1 cellular context compared by ENCODE assay signal in the genomic region with DNA sequence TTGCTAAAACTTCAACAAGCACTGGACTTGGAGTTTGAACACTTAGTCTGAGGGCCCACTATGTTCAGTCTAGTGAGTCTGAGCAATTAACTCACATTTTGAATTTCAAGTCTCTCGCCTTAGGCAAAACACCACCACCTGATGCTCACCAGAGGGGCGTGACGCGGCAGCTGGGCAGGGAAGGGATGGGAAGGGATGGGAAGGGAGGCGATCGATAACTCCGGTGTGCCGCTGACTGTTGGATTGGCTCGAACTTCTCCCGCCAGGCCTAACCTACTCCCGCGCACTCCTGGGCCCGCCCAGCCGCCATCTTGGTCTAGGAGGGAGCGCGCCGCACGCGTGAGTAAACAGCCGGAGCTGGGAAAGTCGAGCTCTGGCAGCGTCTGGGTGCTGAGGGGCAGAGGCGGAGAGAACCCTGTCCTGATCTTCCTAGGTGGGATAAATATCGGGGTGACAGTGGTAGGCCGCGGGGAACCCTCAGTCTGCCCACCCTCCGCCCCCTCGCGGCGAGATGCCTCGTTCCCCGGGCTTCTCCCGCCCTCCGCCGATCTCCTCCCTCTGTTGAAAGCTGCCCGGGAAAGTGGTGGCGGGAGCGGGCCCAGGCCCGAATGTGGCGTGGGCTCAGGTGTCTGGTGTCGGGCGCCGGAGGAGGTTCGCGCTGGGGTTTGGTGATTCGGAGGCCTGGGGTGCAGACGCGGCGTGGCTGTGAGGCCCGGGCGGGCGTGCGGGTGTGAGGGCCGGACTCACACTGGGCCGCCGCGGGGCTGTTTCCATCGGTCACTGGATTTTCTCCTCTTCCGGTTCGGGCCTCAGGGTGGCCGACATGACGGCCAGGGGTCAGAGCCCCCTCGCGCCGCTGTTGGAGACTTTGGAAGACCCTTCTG.
A peak's percentile ranks its signal among the peaks of the same experiment; 100 is the strongest.
TF ChIP-seq lines count a peak whose summit lies in the region.

A gene with protein sequence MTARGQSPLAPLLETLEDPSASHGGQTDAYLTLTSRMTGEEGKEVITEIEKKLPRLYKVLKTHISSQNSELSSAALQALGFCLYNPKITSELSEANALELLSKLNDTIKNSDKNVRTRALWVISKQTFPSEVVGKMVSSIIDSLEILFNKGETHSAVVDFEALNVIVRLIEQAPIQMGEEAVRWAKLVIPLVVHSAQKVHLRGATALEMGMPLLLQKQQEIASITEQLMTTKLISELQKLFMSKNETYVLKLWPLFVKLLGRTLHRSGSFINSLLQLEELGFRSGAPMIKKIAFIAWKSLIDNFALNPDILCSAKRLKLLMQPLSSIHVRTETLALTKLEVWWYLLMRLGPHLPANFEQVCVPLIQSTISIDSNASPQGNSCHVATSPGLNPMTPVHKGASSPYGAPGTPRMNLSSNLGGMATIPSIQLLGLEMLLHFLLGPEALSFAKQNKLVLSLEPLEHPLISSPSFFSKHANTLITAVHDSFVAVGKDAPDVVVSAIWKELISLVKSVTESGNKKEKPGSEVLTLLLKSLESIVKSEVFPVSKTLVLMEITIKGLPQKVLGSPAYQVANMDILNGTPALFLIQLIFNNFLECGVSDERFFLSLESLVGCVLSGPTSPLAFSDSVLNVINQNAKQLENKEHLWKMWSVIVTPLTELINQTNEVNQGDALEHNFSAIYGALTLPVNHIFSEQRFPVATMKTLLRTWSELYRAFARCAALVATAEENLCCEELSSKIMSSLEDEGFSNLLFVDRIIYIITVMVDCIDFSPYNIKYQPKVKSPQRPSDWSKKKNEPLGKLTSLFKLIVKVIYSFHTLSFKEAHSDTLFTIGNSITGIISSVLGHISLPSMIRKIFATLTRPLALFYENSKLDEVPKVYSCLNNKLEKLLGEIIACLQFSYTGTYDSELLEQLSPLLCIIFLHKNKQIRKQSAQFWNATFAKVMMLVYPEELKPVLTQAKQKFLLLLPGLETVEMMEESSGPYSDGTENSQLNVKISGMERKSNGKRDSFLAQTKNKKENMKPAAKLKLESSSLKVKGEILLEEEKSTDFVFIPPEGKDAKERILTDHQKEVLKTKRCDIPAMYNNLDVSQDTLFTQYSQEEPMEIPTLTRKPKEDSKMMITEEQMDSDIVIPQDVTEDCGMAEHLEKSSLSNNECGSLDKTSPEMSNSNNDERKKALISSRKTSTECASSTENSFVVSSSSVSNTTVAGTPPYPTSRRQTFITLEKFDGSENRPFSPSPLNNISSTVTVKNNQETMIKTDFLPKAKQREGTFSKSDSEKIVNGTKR (N-terminal part only) (plus strand): TSS at position 302 of the 884 bp plus-strand sequence. CDS start 522 bp downstream, at position 824.

TF ChIP-seq in HepG2, 621 proteins besides CTCF, POLR2A, EP300 and RAD21 (continues in another document):
- TF ChIP-seq NR2F1 (CRISPR knock-in tag; IDR thresholded peaks at IDR 0.05), result no peak
- TF ChIP-seq, protein P1, sequence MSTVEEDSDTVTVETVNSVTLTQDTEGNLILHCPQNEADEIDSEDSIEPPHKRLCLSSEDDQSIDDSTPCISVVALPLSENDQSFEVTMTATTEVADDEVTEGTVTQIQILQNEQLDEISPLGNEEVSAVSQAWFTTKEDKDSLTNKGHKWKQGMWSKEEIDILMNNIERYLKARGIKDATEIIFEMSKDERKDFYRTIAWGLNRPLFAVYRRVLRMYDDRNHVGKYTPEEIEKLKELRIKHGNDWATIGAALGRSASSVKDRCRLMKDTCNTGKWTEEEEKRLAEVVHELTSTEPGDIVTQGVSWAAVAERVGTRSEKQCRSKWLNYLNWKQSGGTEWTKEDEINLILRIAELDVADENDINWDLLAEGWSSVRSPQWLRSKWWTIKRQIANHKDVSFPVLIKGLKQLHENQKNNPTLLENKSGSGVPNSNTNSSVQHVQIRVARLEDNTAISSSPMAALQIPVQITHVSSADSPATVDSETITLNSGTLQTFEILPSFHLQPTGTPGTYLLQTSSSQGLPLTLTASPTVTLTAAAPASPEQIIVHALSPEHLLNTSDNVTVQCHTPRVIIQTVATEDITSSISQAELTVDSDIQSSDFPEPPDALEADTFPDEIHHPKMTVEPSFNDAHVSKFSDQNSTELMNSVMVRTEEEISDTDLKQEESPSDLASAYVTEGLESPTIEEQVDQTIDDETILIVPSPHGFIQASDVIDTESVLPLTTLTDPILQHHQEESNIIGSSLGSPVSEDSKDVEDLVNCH (CRISPR knock-in tag; IDR thresholded peaks at IDR 0.05), result no peak
- peak; percentile 89; the same call in 1 of the 2 replicates for TF ChIP-seq ZNF678 (CRISPR knock-in tag; IDR thresholded peaks at IDR 0.05)
- peak; percentile 50 for TF ChIP-seq RARA (CRISPR knock-in tag; IDR thresholded peaks at IDR 0.05)
- no peak for TF ChIP-seq RFX3 (CRISPR knock-in tag; IDR thresholded peaks at IDR 0.05)
- TF ChIP-seq ZNF558 (CRISPR knock-in tag; IDR thresholded peaks at IDR 0.05; ENCODE audit: borderline replicate concordance), result peak; percentile 86
- TF ChIP-seq, protein P2, sequence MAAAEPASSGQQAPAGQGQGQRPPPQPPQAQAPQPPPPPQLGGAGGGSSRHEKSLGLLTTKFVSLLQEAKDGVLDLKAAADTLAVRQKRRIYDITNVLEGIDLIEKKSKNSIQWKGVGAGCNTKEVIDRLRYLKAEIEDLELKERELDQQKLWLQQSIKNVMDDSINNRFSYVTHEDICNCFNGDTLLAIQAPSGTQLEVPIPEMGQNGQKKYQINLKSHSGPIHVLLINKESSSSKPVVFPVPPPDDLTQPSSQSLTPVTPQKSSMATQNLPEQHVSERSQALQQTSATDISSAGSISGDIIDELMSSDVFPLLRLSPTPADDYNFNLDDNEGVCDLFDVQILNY (CRISPR knock-in tag; conservative IDR thresholded peaks at IDR 0.05), result peak; percentile 97
- peak; percentile 7; the same call in 1 of the 2 replicates for TF ChIP-seq ZSCAN21 (CRISPR knock-in tag; IDR thresholded peaks at IDR 0.05; ENCODE audit: borderline replicate concordance)
- peak; percentile 92; the same call in 1 of the 2 replicates for TF ChIP-seq GLI4 (CRISPR knock-in tag; IDR thresholded peaks at IDR 0.05; ENCODE audit: borderline replicate concordance)
- TF ChIP-seq ZSCAN9 (CRISPR knock-in tag; IDR thresholded peaks at IDR 0.05; ENCODE audit: borderline replicate concordance), result peak; percentile 70; the same call in 1 of the 2 replicates
- TF ChIP-seq HNRNPUL1 (IDR thresholded peaks at IDR 0.05; ENCODE audit: low read depth, low read length), result 0 out of 2 replicates have a peak, but pooled peaks have one; percentile 83
- TF ChIP-seq NFIC (IDR thresholded peaks at IDR 0.05; ENCODE audit: low read length), result no peak
- peak; percentile 48; the same call in 1 of the 2 replicates for TF ChIP-seq ZNF224 (CRISPR knock-in tag; IDR thresholded peaks at IDR 0.05)
- peak; percentile 60; the same call in 1 of the 2 replicates for TF ChIP-seq ELF3 (CRISPR knock-in tag; IDR thresholded peaks at IDR 0.05)
- peak; percentile 93 for TF ChIP-seq KLF6 (CRISPR knock-in tag; IDR thresholded peaks at IDR 0.05)
- TF ChIP-seq ZNF746 (CRISPR knock-in tag; IDR thresholded peaks at IDR 0.05), result peak; percentile 87
- TF ChIP-seq, protein P3, sequence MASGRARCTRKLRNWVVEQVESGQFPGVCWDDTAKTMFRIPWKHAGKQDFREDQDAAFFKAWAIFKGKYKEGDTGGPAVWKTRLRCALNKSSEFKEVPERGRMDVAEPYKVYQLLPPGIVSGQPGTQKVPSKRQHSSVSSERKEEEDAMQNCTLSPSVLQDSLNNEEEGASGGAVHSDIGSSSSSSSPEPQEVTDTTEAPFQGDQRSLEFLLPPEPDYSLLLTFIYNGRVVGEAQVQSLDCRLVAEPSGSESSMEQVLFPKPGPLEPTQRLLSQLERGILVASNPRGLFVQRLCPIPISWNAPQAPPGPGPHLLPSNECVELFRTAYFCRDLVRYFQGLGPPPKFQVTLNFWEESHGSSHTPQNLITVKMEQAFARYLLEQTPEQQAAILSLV (CRISPR knock-in tag; IDR thresholded peaks at IDR 0.05; ENCODE audit: borderline replicate concordance), result peak; percentile 99
- TF ChIP-seq, protein P4, sequence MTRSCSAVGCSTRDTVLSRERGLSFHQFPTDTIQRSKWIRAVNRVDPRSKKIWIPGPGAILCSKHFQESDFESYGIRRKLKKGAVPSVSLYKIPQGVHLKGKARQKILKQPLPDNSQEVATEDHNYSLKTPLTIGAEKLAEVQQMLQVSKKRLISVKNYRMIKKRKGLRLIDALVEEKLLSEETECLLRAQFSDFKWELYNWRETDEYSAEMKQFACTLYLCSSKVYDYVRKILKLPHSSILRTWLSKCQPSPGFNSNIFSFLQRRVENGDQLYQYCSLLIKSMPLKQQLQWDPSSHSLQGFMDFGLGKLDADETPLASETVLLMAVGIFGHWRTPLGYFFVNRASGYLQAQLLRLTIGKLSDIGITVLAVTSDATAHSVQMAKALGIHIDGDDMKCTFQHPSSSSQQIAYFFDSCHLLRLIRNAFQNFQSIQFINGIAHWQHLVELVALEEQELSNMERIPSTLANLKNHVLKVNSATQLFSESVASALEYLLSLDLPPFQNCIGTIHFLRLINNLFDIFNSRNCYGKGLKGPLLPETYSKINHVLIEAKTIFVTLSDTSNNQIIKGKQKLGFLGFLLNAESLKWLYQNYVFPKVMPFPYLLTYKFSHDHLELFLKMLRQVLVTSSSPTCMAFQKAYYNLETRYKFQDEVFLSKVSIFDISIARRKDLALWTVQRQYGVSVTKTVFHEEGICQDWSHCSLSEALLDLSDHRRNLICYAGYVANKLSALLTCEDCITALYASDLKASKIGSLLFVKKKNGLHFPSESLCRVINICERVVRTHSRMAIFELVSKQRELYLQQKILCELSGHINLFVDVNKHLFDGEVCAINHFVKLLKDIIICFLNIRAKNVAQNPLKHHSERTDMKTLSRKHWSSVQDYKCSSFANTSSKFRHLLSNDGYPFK (CRISPR knock-in tag; IDR thresholded peaks at IDR 0.05; ENCODE audit: borderline replicate concordance), result peak; percentile 100
- peak; percentile 100 for TF ChIP-seq ASH2L (IDR thresholded peaks at IDR 0.05; ENCODE audit: insufficient read length, low read depth, low read length)
- peak; percentile 91 for TF ChIP-seq ZNF343 (CRISPR knock-in tag; IDR thresholded peaks at IDR 0.05)
- peak; percentile 90 for TF ChIP-seq GABPB1 (CRISPR knock-in tag; IDR thresholded peaks at IDR 0.05)
- TF ChIP-seq, protein P5, sequence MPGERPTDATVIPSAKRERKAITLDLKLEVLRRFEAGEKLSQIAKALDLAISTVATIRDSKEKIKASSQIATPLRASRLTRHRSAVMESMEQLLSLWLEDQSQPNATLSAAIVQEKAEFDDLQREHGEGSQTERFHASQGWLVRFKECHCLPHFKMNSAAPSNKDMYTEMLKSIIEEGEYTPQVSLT (CRISPR knock-in tag; IDR thresholded peaks at IDR 0.05; ENCODE audit: borderline replicate concordance, low read depth), result peak; percentile 87; the same call in 1 of the 2 replicates
- TF ChIP-seq ZNF674 (CRISPR knock-in tag; IDR thresholded peaks at IDR 0.05; ENCODE audit: low read depth), result no peak
- peak; percentile 90 for TF ChIP-seq ZNF709 (CRISPR knock-in tag; IDR thresholded peaks at IDR 0.05)
- TF ChIP-seq YY1 (IDR thresholded peaks at IDR 0.05; ENCODE audit: insufficient read depth, insufficient replicate concordance, low read depth, low read length), result peak; percentile 99
- TF ChIP-seq SRF (IDR thresholded peaks at IDR 0.05; ENCODE audit: low read depth, low read length), result peak; percentile 98
- no peak for TF ChIP-seq DPF2 (CRISPR knock-in tag; IDR thresholded peaks at IDR 0.05; ENCODE audit: borderline replicate concordance, low read depth)
- TF ChIP-seq, protein P6, sequence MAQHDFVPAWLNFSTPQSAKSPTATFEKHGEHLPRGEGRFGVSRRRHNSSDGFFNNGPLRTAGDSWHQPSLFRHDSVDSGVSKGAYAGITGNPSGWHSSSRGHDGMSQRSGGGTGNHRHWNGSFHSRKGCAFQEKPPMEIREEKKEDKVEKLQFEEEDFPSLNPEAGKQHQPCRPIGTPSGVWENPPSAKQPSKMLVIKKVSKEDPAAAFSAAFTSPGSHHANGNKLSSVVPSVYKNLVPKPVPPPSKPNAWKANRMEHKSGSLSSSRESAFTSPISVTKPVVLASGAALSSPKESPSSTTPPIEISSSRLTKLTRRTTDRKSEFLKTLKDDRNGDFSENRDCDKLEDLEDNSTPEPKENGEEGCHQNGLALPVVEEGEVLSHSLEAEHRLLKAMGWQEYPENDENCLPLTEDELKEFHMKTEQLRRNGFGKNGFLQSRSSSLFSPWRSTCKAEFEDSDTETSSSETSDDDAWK (CRISPR knock-in tag; IDR thresholded peaks at IDR 0.05), result no peak
- peak; percentile 99 for TF ChIP-seq POLR2AphosphoS2 (IDR thresholded peaks at IDR 0.05; ENCODE audit: low read depth, low read length)
- TF ChIP-seq ZNF768 (CRISPR knock-in tag; IDR thresholded peaks at IDR 0.05), result peak; percentile 69; the same call in 1 of the 2 replicates
- TF ChIP-seq, protein P7, sequence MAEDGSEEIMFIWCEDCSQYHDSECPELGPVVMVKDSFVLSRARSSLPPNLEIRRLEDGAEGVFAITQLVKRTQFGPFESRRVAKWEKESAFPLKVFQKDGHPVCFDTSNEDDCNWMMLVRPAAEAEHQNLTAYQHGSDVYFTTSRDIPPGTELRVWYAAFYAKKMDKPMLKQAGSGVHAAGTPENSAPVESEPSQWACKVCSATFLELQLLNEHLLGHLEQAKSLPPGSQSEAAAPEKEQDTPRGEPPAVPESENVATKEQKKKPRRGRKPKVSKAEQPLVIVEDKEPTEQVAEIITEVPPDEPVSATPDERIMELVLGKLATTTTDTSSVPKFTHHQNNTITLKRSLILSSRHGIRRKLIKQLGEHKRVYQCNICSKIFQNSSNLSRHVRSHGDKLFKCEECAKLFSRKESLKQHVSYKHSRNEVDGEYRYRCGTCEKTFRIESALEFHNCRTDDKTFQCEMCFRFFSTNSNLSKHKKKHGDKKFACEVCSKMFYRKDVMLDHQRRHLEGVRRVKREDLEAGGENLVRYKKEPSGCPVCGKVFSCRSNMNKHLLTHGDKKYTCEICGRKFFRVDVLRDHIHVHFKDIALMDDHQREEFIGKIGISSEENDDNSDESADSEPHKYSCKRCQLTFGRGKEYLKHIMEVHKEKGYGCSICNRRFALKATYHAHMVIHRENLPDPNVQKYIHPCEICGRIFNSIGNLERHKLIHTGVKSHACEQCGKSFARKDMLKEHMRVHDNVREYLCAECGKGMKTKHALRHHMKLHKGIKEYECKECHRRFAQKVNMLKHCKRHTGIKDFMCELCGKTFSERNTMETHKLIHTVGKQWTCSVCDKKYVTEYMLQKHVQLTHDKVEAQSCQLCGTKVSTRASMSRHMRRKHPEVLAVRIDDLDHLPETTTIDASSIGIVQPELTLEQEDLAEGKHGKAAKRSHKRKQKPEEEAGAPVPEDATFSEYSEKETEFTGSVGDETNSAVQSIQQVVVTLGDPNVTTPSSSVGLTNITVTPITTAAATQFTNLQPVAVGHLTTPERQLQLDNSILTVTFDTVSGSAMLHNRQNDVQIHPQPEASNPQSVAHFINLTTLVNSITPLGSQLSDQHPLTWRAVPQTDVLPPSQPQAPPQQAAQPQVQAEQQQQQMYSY (CRISPR knock-in tag; IDR thresholded peaks at IDR 0.05), result peak; percentile 12; the same call in 1 of the 2 replicates
- TF ChIP-seq PHF8 (CRISPR knock-in tag; IDR thresholded peaks at IDR 0.05), result peak; percentile 99
- TF ChIP-seq ZNF138 (CRISPR knock-in tag; IDR thresholded peaks at IDR 0.05; ENCODE audit: low read depth), result 0 out of 2 replicates have a peak, but pooled peaks have one; percentile 68
- peak; percentile 81 for TF ChIP-seq ZNF136 (CRISPR knock-in tag; IDR thresholded peaks at IDR 0.05; ENCODE audit: low read depth)
- no peak for TF ChIP-seq HDAC6 (IDR thresholded peaks at IDR 0.05; ENCODE audit: low read depth, low read length)
- peak; percentile 92; the same call in 1 of the 2 replicates for TF ChIP-seq ZNF232 (CRISPR knock-in tag; IDR thresholded peaks at IDR 0.05; ENCODE audit: borderline replicate concordance)
- no peak for TF ChIP-seq ZFP36L2 (CRISPR knock-in tag; IDR thresholded peaks at IDR 0.05)
- no peak; the same call in 1 of the 2 replicates for TF ChIP-seq KLF13 (CRISPR knock-in tag; IDR thresholded peaks at IDR 0.05)
- no peak for TF ChIP-seq ZFP36 (IDR thresholded peaks at IDR 0.05; ENCODE audit: borderline replicate concordance, low read depth, low read length, partially characterized antibody)
- TF ChIP-seq ETV5 (CRISPR knock-in tag; IDR thresholded peaks at IDR 0.05; ENCODE audit: borderline replicate concordance), result peak; percentile 41
- TF ChIP-seq KDM2A (CRISPR knock-in tag; IDR thresholded peaks at IDR 0.05; ENCODE audit: borderline replicate concordance, low read depth), result peak; percentile 97
